ENCODE assay signal across 8 cellular contexts in genomic region chr14:99415496-99416281, GRCh38.
A peak's percentile ranks its signal among the peaks of the same experiment; 100 is the strongest.
DNase-seq lines count a peak whose midpoint lies in the region; FAIRE-seq and TF ChIP-seq lines count a peak whose summit lies in the region.

No MANE protein-coding gene starts in this region.

- no peak overlapping the region for H2BK15ac ChIP-seq in H9 (ENCODE audit: low read depth, low read length)

- H3K27me3 ChIP-seq in H9 (ENCODE audit: insufficient read depth, low read length): no peaks in the 10 kb centered on the region

- no peaks in the 10 kb centered on the region for H3K9me3 Mint-ChIP-seq in H9

- H4K5ac ChIP-seq in H9 (ENCODE audit: insufficient read length, low read depth, low read length): no peak overlapping the region

- no peak overlapping the region for H3K56ac ChIP-seq in H9 (ENCODE audit: insufficient read length, low read depth, low read length)

- H2AFZ ChIP-seq in H9 (ENCODE audit: low read length): no peak overlapping the region

- H3K4me1 Mint-ChIP-seq in H9: peaks cover 53 to 55% of the 10 kb centered on the region in 2 experiments

- no peaks in the 10 kb centered on the region for H3K23me2 ChIP-seq in H9 (ENCODE audit: insufficient read length, low read depth, low read length, poor library complexity, severe bottlenecking)

- no peaks in the 10 kb centered on the region for H3K27me3 Mint-ChIP-seq in H9 (ENCODE audit: low read depth)

- no peak overlapping the region for H4K91ac ChIP-seq in H9 (ENCODE audit: insufficient read length, low read depth, low read length)

- TF ChIP-seq CTCF in GM10266 (IDR thresholded peaks at IDR 0.05; ENCODE audit: control insufficient read depth, insufficient read depth, low read depth, missing control alignments): peak; percentile 84
- TF ChIP-seq CTCF in H9 (conservative IDR thresholded peaks at IDR 0.05): peak; percentile 94

- H2BK120ac ChIP-seq in H9 (ENCODE audit: low read depth, low read length, poor library complexity, severe bottlenecking): no peak overlapping the region

- no peak overlapping the region for H2BK5ac ChIP-seq in H9 (ENCODE audit: insufficient read length, low read length)

- H3K27ac ChIP-seq in H9 (ENCODE audit: insufficient read length, low read depth, low read length): no peak overlapping the region

- H2BK20ac ChIP-seq in H9 (ENCODE audit: low read depth, low read length, poor library complexity, severe bottlenecking): no peak overlapping the region

- no peak overlapping the region for H3K23ac ChIP-seq in H9 (ENCODE audit: insufficient read length, low read depth, low read length)

- no peaks in the 10 kb centered on the region for H3K9me3 ChIP-seq in H9 (ENCODE audit: control insufficient read depth, low read depth, low read length)

- no peak overlapping the region for H3K4me2 ChIP-seq in H9 (ENCODE audit: insufficient read depth, insufficient read length, low read length)

- no peak overlapping the region for H3K18ac ChIP-seq in H9 (ENCODE audit: insufficient read length, low read depth, low read length)

- no peak overlapping the region; a peak in 1 of 7 replicates for H3K27ac Mint-ChIP-seq in H9

- no peak overlapping the region for H3K9ac ChIP-seq in H9 (ENCODE audit: extremely low read depth, insufficient read length, low read length)

- H3K14ac ChIP-seq in H9 (ENCODE audit: insufficient read depth, low read length): no peak overlapping the region

- DNase-seq in GM10266 (ENCODE audit: extremely low spot score) (peak; percentile 69), H9 (peak; percentile 66), LoVo (ENCODE audit: low spot score) (peak; percentile 76), RCC 7860 (ENCODE audit: low spot score) (peak; percentile 41), globus pallidus (ENCODE audit: low spot score) (peak; percentile 78), pons (ENCODE audit: low spot score) (peak; percentile 93), cortex of kidney (lab: John Stamatoyannopoulos, UW) (no peak)
- peak; percentile 79 for DNase-seq in activated effector memory CD4-positive, alpha-beta T cell treated with anti-CD3 and anti-CD28 coated beads, Interleukin-2, amount 50 U/mL, for 16 hours

- H4K8ac ChIP-seq in H9 (replicated peaks; ENCODE audit: insufficient read length, low read depth, low read length): no peak overlapping the region

- peak; percentile 38 for FAIRE-seq in RCC 7860 (lab: Jason Lieb, UNC)

- H3K79me1 ChIP-seq in H9 (ENCODE audit: insufficient read depth, low read depth, low read length, poor library complexity, severe bottlenecking): no peaks in the 10 kb centered on the region

- no peaks in the 10 kb centered on the region for H4K20me1 ChIP-seq in H9 (ENCODE audit: control insufficient read depth, insufficient read depth, insufficient read length)

- no peaks in the 10 kb centered on the region for H3K79me2 ChIP-seq in H9 (ENCODE audit: insufficient read depth, low read length)

- H3K4me1 ChIP-seq in H9 (ENCODE audit: insufficient read depth, low read length): peaks cover 14% of the 10 kb centered on the region; the same call in 1 of the 2 replicates

- no peak overlapping the region for H3T11ph ChIP-seq in H9 (ENCODE audit: low read length)

- no peak overlapping the region for H2AK5ac ChIP-seq in H9 (ENCODE audit: insufficient read length, low read length)

- no peak overlapping the region for H3K4ac ChIP-seq in H9 (ENCODE audit: low read depth, low read length)

- no peak overlapping the region; a peak in 1 of 5 replicates for H3K4me3 Mint-ChIP-seq in H9

- WGBS in H9 (ENCODE audit: extremely low coverage, insufficient read length, low lambda C conversion rate): no CpG with 5 or more reads among the region's 2 CpGs

- no peak overlapping the region for H2BK12ac ChIP-seq in H9 (ENCODE audit: insufficient read length, low read depth, low read length)

- H3K36me3 Mint-ChIP-seq in H9 (ENCODE audit: insufficient read depth in 1 of 3, low read depth in 3 of 3): no peaks in the 10 kb centered on the region; a peak in 2 of 7 replicates
